Comparison of ENCODE assay signal across 38 cellular contexts in genomic region chr20:33158637-33159385, GRCh38. TPM values are rescaled to one million over a fixed set of nuclear protein-coding genes. Genes with fewer than 3 reads are reported as not detected.
"Had no signal": no experiment of that assay in that cellular context is flagged by ENCODE, and none has a peak within 500 bp of the region (broad histone marks: within the 10 kb centered on the region; RNA-seq: fewer than 3 reads in every experiment).

No MANE protein-coding gene starts in this region.

- H3K4me3 ChIP-seq: MG63, PC-9 had no signal

- ATAC-seq: activated CD8-positive, alpha-beta T cell treated with anti-CD3 and anti-CD28 coated beads for 36 hours; activated naive CD8-positive, alpha-beta T cell treated with anti-CD3 and anti-CD28 coated beads, Interleukin-2, amount 50 U/mL, for 24 hours; activated T-cell treated with anti-CD3 and anti-CD28 coated beads, Interleukin-2, amount 50 U/mL, for 4 hours had no signal

- H2AFZ ChIP-seq: PC-9 had no signal

- H3K36me3 ChIP-seq: MG63, WERI-Rb-1 had no signal

- H3K4me2 ChIP-seq: PC-9 had no signal

- H3K36me3 Mint-ChIP-seq: activated naive CD4-positive, alpha-beta T cell treated with anti-CD3 and anti-CD28 coated beads, Interleukin-2, amount 10 ng/mL, durations not matched to agents 7 days and 5 days; activated naive CD8-positive, alpha-beta T cell; brain had no signal

- DNase-seq: activated CD4-positive, alpha-beta T cell treated with anti-CD3 and anti-CD28 coated beads for 1 hour; activated CD4-positive, alpha-beta T cell treated with anti-CD3 and anti-CD28 coated beads for 48 hours; activated CD4-positive, alpha-beta T cell treated with anti-CD3 and anti-CD28 coated beads, Interleukin-2, amount 50 U/mL, for 4 hours; activated CD4-positive, CD25-positive, alpha-beta regulatory T cell; activated CD8-positive, alpha-beta T cell treated with anti-CD3 and anti-CD28 coated beads for 36 hours; activated gamma-delta T cell treated with Interleukin-2 at 50 U/mL for 16 hours; activated naive CD4-positive, alpha-beta T cell treated with anti-CD3 and anti-CD28 coated beads, Interleukin-2, amount 10 ng/mL, durations not matched to agents 7 days and 5 days; activated naive CD8-positive, alpha-beta T cell treated with anti-CD3 and anti-CD28 coated beads, Interleukin-2, amount 50 U/mL, for 24 hours; activated T-cell treated with anti-CD3 and anti-CD28 coated beads for 4 hours; activated T-cell treated with anti-CD3 and anti-CD28 coated beads, Interleukin-2, amount 50 U/mL, for 4 hours; anterior cingulate cortex; central memory CD4-positive, alpha-beta T cell; Kasumi-1; KG1; MG63; NCI-H1048; NCI-H1436 treated with DMSO at 0.1 percent for 48 hours; NCI-H1694 treated with DMSO at 0.1 percent for 48 hours; NCI-H2029; NCI-H345; NCI-H526; NCI-H748 treated with DMSO at 0.1 percent for 48 hours; NK-92 treated with Interleukin-12 subunit alpha and Interleukin-12 subunit beta, amount 100 ng/mL, for 24 hours; Right ventricle myocardium superior; SW 1271; T-helper 1 cell; T-helper 2 cell; T-helper 9 cell; WERI-Rb-1 had no signal

- H3K27ac Mint-ChIP-seq: activated CD8-positive, alpha-beta T cell treated with anti-CD3 and anti-CD28 coated beads for 36 hours; activated naive CD4-positive, alpha-beta T cell treated with anti-CD3 and anti-CD28 coated beads, Interleukin-2, amount 10 ng/mL, durations not matched to agents 7 days and 5 days; activated naive CD8-positive, alpha-beta T cell; activated naive CD8-positive, alpha-beta T cell treated with anti-CD3 and anti-CD28 coated beads, Interleukin-2, amount 50 U/mL, for 24 hours; activated T-helper 1 cell treated with anti-CD3 and anti-CD28 coated beads, Interleukin-12 subunit alpha, Interleukin-12 subunit beta, Interleukin-2, Interleukin-4 antibody, amounts not matched to agents 30 ng/mL and 10 ng/mL and 1 ng/mL, durations not matched to agents 14 hours and 24 hours and 36 hours; brain had no signal

- H3K27me3 ChIP-seq: MG63 had no signal

- H3K4me3 Mint-ChIP-seq: activated CD8-positive, alpha-beta T cell treated with anti-CD3 and anti-CD28 coated beads for 36 hours; activated naive CD4-positive, alpha-beta T cell treated with anti-CD3 and anti-CD28 coated beads, Interleukin-2, amount 10 ng/mL, durations not matched to agents 7 days and 5 days; activated naive CD8-positive, alpha-beta T cell; activated naive CD8-positive, alpha-beta T cell treated with anti-CD3 and anti-CD28 coated beads, Interleukin-2, amount 50 U/mL, for 24 hours; activated T-cell treated with anti-CD3 and anti-CD28 coated beads, Interleukin-2, amount 50 U/mL, for 4 hours; activated T-helper 1 cell treated with anti-CD3 and anti-CD28 coated beads, Interleukin-12 subunit alpha, Interleukin-12 subunit beta, Interleukin-2, Interleukin-4 antibody, amounts not matched to agents 30 ng/mL and 10 ng/mL and 1 ng/mL, durations not matched to agents 14 hours and 24 hours and 36 hours; brain had no signal

- H3K9me3 Mint-ChIP-seq: activated CD8-positive, alpha-beta T cell treated with anti-CD3 and anti-CD28 coated beads for 36 hours; activated naive CD4-positive, alpha-beta T cell treated with anti-CD3 and anti-CD28 coated beads, Interleukin-2, amount 10 ng/mL, durations not matched to agents 7 days and 5 days; activated naive CD8-positive, alpha-beta T cell treated with anti-CD3 and anti-CD28 coated beads, Interleukin-2, amount 50 U/mL, for 24 hours; activated T-cell treated with anti-CD3 and anti-CD28 coated beads, Interleukin-2, amount 50 U/mL, for 4 hours; activated T-helper 1 cell treated with anti-CD3 and anti-CD28 coated beads, Interleukin-12 subunit alpha, Interleukin-12 subunit beta, Interleukin-2, Interleukin-4 antibody, amounts not matched to agents 30 ng/mL and 10 ng/mL and 1 ng/mL, durations not matched to agents 14 hours and 24 hours and 36 hours; brain had no signal

- H3K9me3 ChIP-seq: MG63 had no signal

- FAIRE-seq: bronchial epithelial cell, RCC 7860 had no signal

- H3K27ac ChIP-seq: PC-9, RWPE1, WERI-Rb-1 had no signal

- H3K4me1 Mint-ChIP-seq: activated naive CD4-positive, alpha-beta T cell treated with anti-CD3 and anti-CD28 coated beads, Interleukin-2, amount 10 ng/mL, durations not matched to agents 7 days and 5 days; activated naive CD8-positive, alpha-beta T cell treated with anti-CD3 and anti-CD28 coated beads, Interleukin-2, amount 50 U/mL, for 24 hours; brain had no signal

RNA-seq across cellular contexts. Expression of gene BPIFA2, which starts 9.1 kb away (rescaled TPM):
- total RNA-seq: activated CD8-positive, alpha-beta T cell treated with anti-CD3 and anti-CD28 coated beads for 36 hours; activated T-cell treated with anti-CD3 and anti-CD28 coated beads, Interleukin-2, amount 50 U/mL, for 4 hours; activated T-helper 1 cell treated with anti-CD3 and anti-CD28 coated beads, Interleukin-12 subunit alpha, Interleukin-12 subunit beta, Interleukin-2, Interleukin-4 antibody, amounts not matched to agents 30 ng/mL and 10 ng/mL and 1 ng/mL, durations not matched to agents 14 hours and 24 hours and 36 hours; bronchial epithelial cell; cerebellum; NCI-H460; PC-9; Right ventricle myocardium superior had no signal

RNA-seq across cellular contexts. Expression of gene BPIFA3, which starts 58.3 kb away (rescaled TPM):
- total RNA-seq: activated CD8-positive, alpha-beta T cell treated with anti-CD3 and anti-CD28 coated beads for 36 hours; activated T-cell treated with anti-CD3 and anti-CD28 coated beads, Interleukin-2, amount 50 U/mL, for 4 hours; activated T-helper 1 cell treated with anti-CD3 and anti-CD28 coated beads, Interleukin-12 subunit alpha, Interleukin-12 subunit beta, Interleukin-2, Interleukin-4 antibody, amounts not matched to agents 30 ng/mL and 10 ng/mL and 1 ng/mL, durations not matched to agents 14 hours and 24 hours and 36 hours; bronchial epithelial cell; cerebellum; NCI-H460; PC-9; Right ventricle myocardium superior had no signal
